15 cellular contexts compared by ENCODE assay signal in genomic region chr2:218963597-218963996, GRCh38. TPM values are rescaled to one million over a fixed set of nuclear protein-coding genes. Genes with fewer than 3 reads are reported as not detected.
DNase-seq lines count a peak whose midpoint lies in the region; TF ChIP-seq lines count a peak whose summit lies in the region.
"Had no signal": no experiment of that assay in that cellular context is flagged by ENCODE, and none has a peak within 500 bp of the region (broad histone marks: within the 10 kb centered on the region; RNA-seq: fewer than 3 reads in every experiment).

No MANE protein-coding gene starts in this region.

- H3K4ac ChIP-seq in trophoblast cell (ENCODE audit: low read depth, low read length) = no peak overlapping the region

- H2AFZ ChIP-seq in fibroblast of lung (ENCODE audit: low read length) = no peak overlapping the region
- no peak overlapping the region for H2AFZ ChIP-seq in trophoblast cell (ENCODE audit: insufficient read depth, low read length, poor library complexity)

- no peaks in the 10 kb centered on the region for H3K79me1 ChIP-seq in trophoblast cell (ENCODE audit: low read length)

- no peaks in the 10 kb centered on the region for H4K20me1 ChIP-seq in fibroblast of lung (ENCODE audit: control insufficient read depth, extremely low read depth, insufficient read depth, low read length)

- H3K4me3 ChIP-seq in HAP-1 (no peak overlapping the region), fibroblast of lung (replicated peaks in 1 of 4; ENCODE audit: control extremely low read depth in 1 of 4, insufficient read depth in 1 of 4, low read depth in 3 of 4, low read length in 4 of 4) (peak overlapping the region in 2 of 4 experiments; percentile 19 to 48), trophoblast cell (ENCODE audit: low read depth, low read length) (no peak overlapping the region)
- H3K4me3 ChIP-seq: left lung, skin epidermis had no signal

- no peak overlapping the region for H3K23ac ChIP-seq in trophoblast cell (ENCODE audit: low read length)

- no peak overlapping the region for H4K8ac ChIP-seq in trophoblast cell (ENCODE audit: low read depth, low read length)

- WGBS in trophoblast cell (ENCODE audit: extremely low coverage, insufficient coverage, insufficient read length) = no CpG with 5 or more reads among the region's 5 CpGs

- TF ChIP-seq CTCF in fibroblast of lung (conservative IDR thresholded peaks at IDR 0.05 in 1 of 2, IDR thresholded peaks at IDR 0.05 in 1 of 2; ENCODE audit: low read depth in 1 of 2, low read length in 2 of 2) = no peak

- no peaks in the 10 kb centered on the region for H3K9me3 ChIP-seq in HAP-1
- H3K9me3 ChIP-seq in fibroblast of lung (ENCODE audit: control insufficient read depth, insufficient read depth, low read depth, low read length) = no peaks in the 10 kb centered on the region
- H3K9me3 ChIP-seq in trophoblast cell (ENCODE audit: insufficient read depth, low read depth, low read length) = peaks cover 5% of the 10 kb centered on the region
- H3K9me3 ChIP-seq: left lung, neutrophil had no signal

- H3K18ac ChIP-seq in trophoblast cell (ENCODE audit: low read length) = no peak overlapping the region

- no peaks in the 10 kb centered on the region for H3K79me2 ChIP-seq in fibroblast of lung (ENCODE audit: control insufficient read depth, insufficient read depth, low read length)
- H3K79me2 ChIP-seq in trophoblast cell (ENCODE audit: control insufficient read depth, insufficient read depth, low read length, poor library complexity) = no peaks in the 10 kb centered on the region

- H3K36me3 ChIP-seq in HAP-1 (replicated peaks) = no peaks in the 10 kb centered on the region
- no peaks in the 10 kb centered on the region for H3K36me3 ChIP-seq in fibroblast of lung (ENCODE audit: control insufficient read depth, insufficient read depth, low read length)
- no peaks in the 10 kb centered on the region for H3K36me3 ChIP-seq in trophoblast cell (ENCODE audit: control insufficient read depth in 1 of 2, insufficient read depth in 2 of 2, low read length in 2 of 2)
- H3K36me3 ChIP-seq: left lung, neutrophil had no signal

- H3K4me1 ChIP-seq in HAP-1 (peaks cover 9% of the 10 kb centered on the region), fibroblast of lung (ENCODE audit: control insufficient read depth, extremely low read depth, insufficient read depth, low read length) (peaks cover 12% of the 10 kb centered on the region), trophoblast cell (ENCODE audit: control insufficient read depth in 1 of 2, insufficient read depth in 2 of 2, low read length in 2 of 2) (peaks cover 7 to 12% of the 10 kb centered on the region in 2 experiments)

- H4K12ac ChIP-seq in trophoblast cell (ENCODE audit: low read depth, low read length) = no peak overlapping the region

- H3K4me2 ChIP-seq in fibroblast of lung (ENCODE audit: extremely low read depth, insufficient read depth, low read length) (peak overlapping the region; percentile 78), trophoblast cell (ENCODE audit: low read length) (peak overlapping the region; percentile 65)

- H2AK5ac ChIP-seq in trophoblast cell (ENCODE audit: low read length) = no peak overlapping the region

- H3K9ac ChIP-seq in fibroblast of lung (ENCODE audit: insufficient read depth, low read length) (peak overlapping the region; percentile 50), trophoblast cell (ENCODE audit: low read length) (no peak overlapping the region)

- no peak overlapping the region for H4K91ac ChIP-seq in trophoblast cell (ENCODE audit: low read depth, low read length)

- in situ Hi-C loops in HAP-1 (cut with MboI; ENCODE audit: low sequenced_read_pairs) = no loop called here

- H2BK5ac ChIP-seq in trophoblast cell (ENCODE audit: low read depth, low read length, poor library complexity) = no peak overlapping the region

- no peak overlapping the region for H3K14ac ChIP-seq in trophoblast cell (ENCODE audit: low read length)

- no peak overlapping the region for H2BK12ac ChIP-seq in trophoblast cell (ENCODE audit: low read length)

- H3K27ac ChIP-seq in fibroblast of lung (ENCODE audit: insufficient read depth, low read length) (peak overlapping the region; percentile 67), trophoblast cell (ENCODE audit: low read depth, low read length) (no peak overlapping the region)
- H3K27ac ChIP-seq: left lung, neutrophil, skin epidermis had no signal

- DNase-seq in HAP-1 (ENCODE audit: low spot score in 2 of 2) = peak; percentile 41 to 53
- DNase-seq in NCI-H82 treated with DMSO at 0.1 percent for 48 hours (lab: John Stamatoyannopoulos, UW; ENCODE audit: unreplicated experiment) = peak; percentile 97
- DNase-seq in fibroblast of lung (ENCODE audit: low read depth in 2 of 2) = peak in 1 of 2 donors; percentile 36
- DNase-seq in trophoblast cell = no peak
- DNase-seq in SHP77 (lab: John Stamatoyannopoulos, UW) = no peak
- DNase-seq in EL = no peak
- DNase-seq in NCI-H1048 (lab: John Stamatoyannopoulos, UW) = no peak
- no peak for DNase-seq in SW 1271 (lab: John Stamatoyannopoulos, UW)

- H3K27me3 ChIP-seq in HAP-1 (ENCODE audit: low read depth) (peaks cover 20% of the 10 kb centered on the region), fibroblast of lung (ENCODE audit: control insufficient read depth, insufficient read depth, low read length) (peaks cover 29% of the 10 kb centered on the region), trophoblast cell (ENCODE audit: insufficient read depth, low read length) (peaks cover 33% of the 10 kb centered on the region)

- H2BK120ac ChIP-seq in trophoblast cell (ENCODE audit: insufficient read depth, low read length, poor library complexity) = no peak overlapping the region

RNA-seq across cellular contexts. Expression of gene CDK5R2, which starts 4.1 kb away (rescaled TPM):
- total RNA-seq in fibroblast of lung = under 0.01 and 0.17 TPM in 2 replicates
- 0.02 and 0.05 TPM in 2 replicates for polyA plus RNA-seq in fibroblast of lung
- 0.12 TPM in 1 of 2 replicates, not detected in the other for polyA plus RNA-seq in fibroblast of lung (2012)
- polyA minus RNA-seq in fibroblast of lung (ENCODE audit: low replicate concordance) = 0.33 and 0.63 TPM in 2 replicates
- 0.16 and 0.18 TPM in 2 replicates for polyA plus RNA-seq in trophoblast cell (2013)
- total RNA-seq: activated CD4-positive, alpha-beta T cell treated with anti-CD3 and anti-CD28 coated beads for 36 hours; activated T-cell treated with anti-CD3 and anti-CD28 coated beads, Interleukin-2, amount 50 U/mL, for 72 hours; dermis blood vessel endothelial cell; HepG2; left lung had no signal
- polyA plus RNA-seq: HepG2 had no signal

RNA-seq across cellular contexts. Expression of gene FEV, which starts 21.4 kb away (rescaled TPM):
- not detected in 2 replicates for total RNA-seq in fibroblast of lung
- polyA plus RNA-seq in fibroblast of lung = not detected in 2 replicates
- polyA plus RNA-seq in fibroblast of lung (2012) = not detected in 2 replicates
- polyA minus RNA-seq in fibroblast of lung (ENCODE audit: low replicate concordance) = not detected in 2 replicates
- 0.07 and 0.21 TPM in 2 replicates for polyA plus RNA-seq in trophoblast cell (2013)
- total RNA-seq: activated CD4-positive, alpha-beta T cell treated with anti-CD3 and anti-CD28 coated beads for 36 hours; activated T-cell treated with anti-CD3 and anti-CD28 coated beads, Interleukin-2, amount 50 U/mL, for 72 hours; dermis blood vessel endothelial cell; HepG2; left lung had no signal
- polyA plus RNA-seq: HepG2 had no signal

RNA-seq across cellular contexts. Expression of gene CRYBA2, which starts 29.6 kb away (rescaled TPM):
- total RNA-seq in fibroblast of lung = not detected in 2 replicates
- not detected in 2 replicates for polyA plus RNA-seq in fibroblast of lung
- not detected in 2 replicates for polyA plus RNA-seq in fibroblast of lung (2012)
- polyA minus RNA-seq in fibroblast of lung (ENCODE audit: low replicate concordance) = not detected in 2 replicates
- polyA plus RNA-seq in trophoblast cell (2013) = 0.15 and 0.21 TPM in 2 replicates
- total RNA-seq: activated CD4-positive, alpha-beta T cell treated with anti-CD3 and anti-CD28 coated beads for 36 hours; activated T-cell treated with anti-CD3 and anti-CD28 coated beads, Interleukin-2, amount 50 U/mL, for 72 hours; dermis blood vessel endothelial cell; HepG2; left lung had no signal
- polyA plus RNA-seq: HepG2 had no signal

Comparison
In these comparisons a context has a peak if more than half of its experiments do, and no peak if none do; other contexts are left out.
1. DNase-seq: peak in HAP-1 (2 of 2) and NCI-H82 treated with DMSO at 0.1 percent for 48 hours (single experiment); none in trophoblast cell (0 of 2), SHP77 (0 of 2), EL (single experiment), NCI-H1048 (single experiment) and SW 1271 (0 of 2).